1 cellular context compared by ENCODE assay signal in genomic region chr7:101486764-101487458, GRCh38.
TF ChIP-seq lines count a peak whose summit lies in the region.

No MANE protein-coding gene starts in this region.

TF ChIP-seq in A549, 52 proteins besides CTCF, POLR2A, EP300 and RAD21 (continued from another document):
- no peak for TF ChIP-seq ATOH8 (CRISPR knock-in tag; IDR thresholded peaks at IDR 0.05; ENCODE audit: low read depth)
- TF ChIP-seq EHF (CRISPR knock-in tag; IDR thresholded peaks at IDR 0.05), result no peak
- TF ChIP-seq REST (IDR thresholded peaks at IDR 0.05), result no peak
- no peak for TF ChIP-seq HEYL (CRISPR knock-in tag; IDR thresholded peaks at IDR 0.05)
